ENCODE assay signal across 1 cellular context in the genomic region with DNA sequence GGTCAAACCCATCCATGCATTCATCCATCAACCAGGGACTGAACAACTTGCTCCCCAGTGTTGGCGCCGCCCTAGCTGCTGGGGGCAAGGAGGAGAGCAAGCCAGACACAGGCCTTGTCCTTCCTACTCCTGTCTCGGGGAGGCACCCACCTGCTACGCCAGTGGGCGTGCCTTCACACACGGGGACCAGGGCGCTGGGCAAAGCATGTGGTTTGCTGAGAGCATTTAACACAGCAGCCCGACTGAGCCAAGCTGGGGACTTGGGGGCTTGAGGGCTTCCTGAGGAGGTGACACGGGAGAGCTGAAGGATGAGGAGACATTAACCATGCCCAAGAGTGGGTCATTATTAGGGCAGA.
TF ChIP-seq lines count a peak whose summit lies in the region.

No MANE protein-coding gene starts in this region.

TF ChIP-seq in H1, 55 proteins besides CTCF, POLR2A, EP300 and RAD21:
- TF ChIP-seq, protein P1, sequence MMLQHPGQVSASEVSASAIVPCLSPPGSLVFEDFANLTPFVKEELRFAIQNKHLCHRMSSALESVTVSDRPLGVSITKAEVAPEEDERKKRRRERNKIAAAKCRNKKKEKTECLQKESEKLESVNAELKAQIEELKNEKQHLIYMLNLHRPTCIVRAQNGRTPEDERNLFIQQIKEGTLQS (IDR thresholded peaks at IDR 0.05; ENCODE audit: insufficient read depth, low read depth, low read length) = no peak
- TF ChIP-seq KDM5A (IDR thresholded peaks at IDR 0.05; ENCODE audit: low read length) = no peak
- no peak for TF ChIP-seq TEAD4 (IDR thresholded peaks at IDR 0.05; ENCODE audit: low read depth, low read length)
